In the genomic region with DNA sequence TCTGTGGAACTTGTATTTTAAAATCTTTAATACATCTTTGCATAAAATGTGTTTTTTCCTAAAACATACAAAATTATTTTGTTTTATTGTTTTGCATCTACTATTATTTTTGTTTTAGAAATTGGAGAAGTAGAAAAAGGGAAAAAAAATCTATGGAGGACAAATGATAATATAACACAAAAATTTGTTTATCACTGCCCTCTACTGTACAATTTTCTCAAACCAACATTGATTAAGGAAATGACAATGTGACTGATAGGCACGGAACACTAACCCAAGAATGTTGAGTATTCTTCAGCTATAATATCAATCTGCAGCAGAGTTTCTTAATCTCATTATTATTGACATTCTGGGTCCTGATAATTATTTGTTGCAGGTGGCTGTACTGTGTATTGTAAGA, we compare ENCODE assay signal across 10 cellular contexts. TPM values are rescaled to one million over a fixed set of nuclear protein-coding genes. Genes with fewer than 3 reads are reported as not detected.
DNase-seq lines count a peak whose midpoint lies in the region; ATAC-seq and TF ChIP-seq lines count a peak whose summit lies in the region.
"Had no signal": no experiment of that assay in that cellular context is flagged by ENCODE, and none has a peak within 500 bp of the region (broad histone marks: within the 10 kb centered on the region; RNA-seq: fewer than 3 reads in every experiment).

No MANE protein-coding gene starts in this region.

- no peak overlapping the region for H2AK5ac ChIP-seq in IMR-90 (ENCODE audit: low read depth, low read length)

- peak; percentile 18 for DNase-seq in NCI-H2029 (lab: John Stamatoyannopoulos, UW)
- DNase-seq in NCI-H2029 treated with DMSO at 0.1 percent for 48 hours (lab: John Stamatoyannopoulos, UW) = no peak
- DNase-seq in IMR-90 = no peak
- no peak for DNase-seq in chondrocyte (ENCODE audit: low spot score)
- no peak for DNase-seq in spleen
- no peak for DNase-seq in activated CD4-positive, CD25-positive, alpha-beta regulatory T cell treated with anti-CD3 and anti-CD28 coated beads, Interleukin-2, amount 50 U/mL, for 72 hours
- DNase-seq in occipital lobe (lab: John Stamatoyannopoulos, UW) = no peak
- DNase-seq in activated naive CD4-positive, alpha-beta T cell treated with Interleukin-2 at 50 U/mL for 16 hours = no peak

- H3K23ac ChIP-seq in IMR-90 (ENCODE audit: low read depth, low read length) = no peak overlapping the region

- in situ Hi-C loops in IMR-90 (cut with MboI; ENCODE audit: low sequenced_read_pairs) = no loop called here

- H3K9me3 ChIP-seq in IMR-90 (ENCODE audit: control insufficient read depth, insufficient read depth, low read length) (no peaks in the 10 kb centered on the region), spleen (no peaks in the 10 kb centered on the region)
- H3K9me3 ChIP-seq: BLaER1 treated with 17β-estradiol and CSF1 and Interleukin-3, amounts not matched to agents 10 nM and 100 nM; SJCRH30 had no signal

- H4K5ac ChIP-seq in IMR-90 (ENCODE audit: low read depth, low read length) = no peak overlapping the region

- no TSS peak for BruUV-seq in IMR-90 (replicated peaks; lab: Mats Ljungman, UMichigan)

- TF ChIP-seq POLR2A in IMR-90 (IDR thresholded peaks at IDR 0.05; ENCODE audit: low read depth, low read length) = no peak
- no peak for TF ChIP-seq POLR2A in spleen (IDR thresholded peaks at IDR 0.05)

- H3K36me3 ChIP-seq in IMR-90 (ENCODE audit: control insufficient read depth, insufficient read depth, low read length) = no peaks in the 10 kb centered on the region
- no peaks in the 10 kb centered on the region for H3K36me3 ChIP-seq in spleen
- H3K36me3 ChIP-seq: BLaER1 treated with 17β-estradiol and CSF1 and Interleukin-3, amounts not matched to agents 10 nM and 100 nM; SJCRH30 had no signal

- peaks cover 4% of the 10 kb centered on the region for H3K27me3 Mint-ChIP-seq in chondrocyte (ENCODE audit: low read depth)

- POLR2A ChIA-PET in IMR-90 (lab: Charles Lee; ENCODE audit: unreplicated experiment) = no interaction called here

- H3K4me3 Mint-ChIP-seq in chondrocyte (ENCODE audit: unreplicated experiment) = no peak overlapping the region

- no peak overlapping the region for H4K8ac ChIP-seq in IMR-90 (ENCODE audit: low read depth in 2 of 2, low read length in 2 of 2)

- H2BK15ac ChIP-seq in IMR-90 (ENCODE audit: low read depth, low read length) = no peak overlapping the region

- no peaks in the 10 kb centered on the region for H4K20me1 ChIP-seq in IMR-90 (ENCODE audit: insufficient read depth, low read length)
- H4K20me1 ChIP-seq: BLaER1 treated with 17β-estradiol and CSF1 and Interleukin-3, amounts not matched to agents 10 nM and 100 nM had no signal

- no peak overlapping the region for H3K56ac ChIP-seq in IMR-90 (ENCODE audit: extremely low read depth, insufficient read depth, low read length)

- no peak overlapping the region for H2BK5ac ChIP-seq in IMR-90 (ENCODE audit: low read depth, low read length, poor library complexity, severe bottlenecking)

- H2BK120ac ChIP-seq in IMR-90 (ENCODE audit: low read depth, low read length) = no peak overlapping the region

- no peak overlapping the region for H3K4me2 ChIP-seq in IMR-90 (ENCODE audit: low read depth, low read length)
- H3K4me2 ChIP-seq: BLaER1 treated with 17β-estradiol and CSF1 and Interleukin-3, amounts not matched to agents 10 nM and 100 nM had no signal

- intact Hi-C loops in IMR-90 (cut with micrococcal nuclease) = loop anchor here (1.0 to 5.0 kb wide), 3 partner anchors 84 to 148 kb away; partner anchors contain the start of gene TSPAN12
- intact Hi-C loops in spleen (cut with DNase I; ENCODE audit: low total_unique reads) = no loop called here

- no peaks in the 10 kb centered on the region for H3K9me3 Mint-ChIP-seq in chondrocyte (ENCODE audit: low read depth)

- H4K91ac ChIP-seq in IMR-90 (ENCODE audit: insufficient read depth, low read depth, low read length) = no peak overlapping the region

- H3K36me3 Mint-ChIP-seq in chondrocyte (ENCODE audit: low read depth) = no peaks in the 10 kb centered on the region

- ATAC-seq in IMR-90 (ENCODE audit: low read depth) = peak; percentile 57; the same call in 1 of the 2 replicates

- H3K27ac ChIP-seq in IMR-90 (ENCODE audit: insufficient read depth, low read length) = no peak overlapping the region
- peak overlapping the region; percentile 20 to 80 (median 66) for H3K27ac ChIP-seq in spleen
- H3K27ac ChIP-seq: BLaER1 treated with 17β-estradiol and CSF1 and Interleukin-3, amounts not matched to agents 10 nM and 100 nM; SJCRH30 had no signal

- H3K27me3 ChIP-seq in IMR-90 (ENCODE audit: control insufficient read depth, insufficient read depth, low read length) (no peaks in the 10 kb centered on the region), spleen (replicated peaks in 1 of 7) (no peaks in the 10 kb centered on the region)
- H3K27me3 ChIP-seq: BLaER1 treated with 17β-estradiol and CSF1 and Interleukin-3, amounts not matched to agents 10 nM and 100 nM; SJCRH30 had no signal

- no peak overlapping the region for H2AFZ ChIP-seq in IMR-90 (replicated peaks; ENCODE audit: low read length, poor library complexity)

- H3K79me1 ChIP-seq in IMR-90 (ENCODE audit: low read depth in 1 of 2, low read length in 2 of 2) = no peaks in the 10 kb centered on the region

- H3K27ac Mint-ChIP-seq in chondrocyte (ENCODE audit: unreplicated experiment) = no peak overlapping the region

- TF ChIP-seq CTCF in IMR-90 (conservative IDR thresholded peaks at IDR 0.05; ENCODE audit: low read depth, low read length) (peak; percentile 40), chondrocyte (IDR thresholded peaks at IDR 0.05) (peak; percentile 80), spleen (IDR thresholded peaks at IDR 0.05 in 8 of 11, conservative IDR thresholded peaks at IDR 0.05 in 3 of 11) (peak in 5 of 11 experiments; percentile 22 to 43 (median 28))

- WGBS in IMR-90 (ENCODE audit: extremely low coverage in 2 of 2, insufficient read length in 1 of 2), 2 experiments = no CpG with 5 or more reads among the region's 1 CpG
- 6 to 9% (median 8%) methylated on average over 1 of the region's 1 CpG for WGBS in spleen, 5 donors

- TF ChIP-seq RAD21 in IMR-90 (IDR thresholded peaks at IDR 0.05; ENCODE audit: low read length) = peak; percentile 32; the same call in 1 of the 2 replicates

- H3K4me3 ChIP-seq in IMR-90 (ENCODE audit: insufficient read depth, low read depth, low read length) (no peak overlapping the region), spleen (no peak overlapping the region)
- H3K4me3 ChIP-seq: BLaER1 treated with 17β-estradiol and CSF1 and Interleukin-3, amounts not matched to agents 10 nM and 100 nM; SJCRH30 had no signal

- no peaks in the 10 kb centered on the region for H3K9me1 ChIP-seq in IMR-90 (ENCODE audit: insufficient read depth, low read length)

- no peak overlapping the region for H3K14ac ChIP-seq in IMR-90 (replicated peaks; ENCODE audit: low read depth, low read length)

- CTCF ChIA-PET in IMR-90 (lab: Yijun Ruan, JAX) = interaction anchor here (1.3 kb wide), 1 partner anchor 149 kb away, joined by 5 read pairs; no protein-coding TSS in a partner anchor

- no peak overlapping the region for H3K18ac ChIP-seq in IMR-90 (ENCODE audit: low read depth, low read length)

- no peak overlapping the region for H3K4ac ChIP-seq in IMR-90 (ENCODE audit: low read depth, low read length)

- dilution Hi-C loops in IMR-90 (cut with HindIII; ENCODE audit: low sequenced_read_pairs, unreplicated experiment) = no loop called here

- no peaks in the 10 kb centered on the region for H3K4me1 Mint-ChIP-seq in chondrocyte (ENCODE audit: low read depth)

- no peak overlapping the region for H2BK20ac ChIP-seq in IMR-90 (ENCODE audit: low read depth, low read length)

- H3K4me1 ChIP-seq in IMR-90 (ENCODE audit: control insufficient read depth, insufficient read depth, low read length) (no peaks in the 10 kb centered on the region), spleen (peaks cover 0 to 6% (median 2%) of the 10 kb centered on the region in 6 donors)
- H3K4me1 ChIP-seq: SJCRH30 had no signal

- no peak overlapping the region for H2AK9ac ChIP-seq in IMR-90 (replicated peaks; ENCODE audit: low read depth, low read length, poor library complexity)

- H3K9ac ChIP-seq in IMR-90 (ENCODE audit: low read depth, low read length) = no peak overlapping the region
- H3K9ac ChIP-seq: BLaER1 treated with 17β-estradiol and CSF1 and Interleukin-3, amounts not matched to agents 10 nM and 100 nM had no signal

TF ChIP-seq in IMR-90, 13 proteins besides CTCF, POLR2A, EP300 and RAD21:
- TF ChIP-seq USF2 (IDR thresholded peaks at IDR 0.05; ENCODE audit: low read depth, low read length) = no peak

RNA-seq across cellular contexts. Expression of gene ING3, which starts 9.5 kb away (rescaled TPM):
- total RNA-seq in IMR-90 (2012; rRNA removed) (11.3 and 14.4 TPM in 2 replicates), chondrocyte (14.2 to 18.6 TPM (median 17.4 TPM) in 3 replicates), spleen (10 to 100 TPM; 21.7 to 40.9 (median 31.9) TPM), occipital lobe (32.4 TPM)
- polyA plus RNA-seq in IMR-90 (2012; rRNA removed) (6.8 and 7.2 TPM in 2 replicates), spleen (10 to 100 TPM; 10.2 to 16.9 (median 10.6) TPM)
- 0.82 and 1.1 TPM in 2 replicates for polyA plus RNA-seq in IMR-90 (2012; cell fraction: cytosol; rRNA removed)
- polyA plus RNA-seq in IMR-90 (2012; cell fraction: nucleus; rRNA removed; ENCODE audit: low replicate concordance) = 1.3 and 13.2 TPM in 2 replicates

RNA-seq across cellular contexts. Expression of gene CPED1, which starts 47.4 kb away (rescaled TPM):
- total RNA-seq in IMR-90 (2012; rRNA removed) (96.8 and 102 TPM in 2 replicates), chondrocyte (2.8 to 4.9 TPM (median 4.0 TPM) in 3 replicates), spleen (10 to 100 TPM; 32.3 to 81.6 (median 49.5) TPM), occipital lobe (3.9 TPM)
- polyA plus RNA-seq in IMR-90 (2012; rRNA removed) (28.7 and 31.2 TPM in 2 replicates), spleen (1 to 10 TPM; 1.5 to 3.0 (median 2.8) TPM)
- polyA plus RNA-seq in IMR-90 (2012; cell fraction: cytosol; rRNA removed) = 11.9 and 18.5 TPM in 2 replicates
- 9.1 and 28.6 TPM in 2 replicates for polyA plus RNA-seq in IMR-90 (2012; cell fraction: nucleus; rRNA removed; ENCODE audit: low replicate concordance)
